Comparison of ENCODE assay signal across 1 cellular context in genomic region chr3:87206070-87206469, GRCh38.
TF ChIP-seq lines count a peak whose summit lies in the region.

No MANE protein-coding gene starts in this region.

TF ChIP-seq in A549, 52 proteins besides CTCF, POLR2A, EP300 and RAD21 (continued from another document):
- no peak for TF ChIP-seq NPAS2 (CRISPR knock-in tag; IDR thresholded peaks at IDR 0.05; ENCODE audit: borderline replicate concordance)
- TF ChIP-seq CEBPB (IDR thresholded peaks at IDR 0.05) = peak; percentile 99 to 100
- peak; percentile 25; the same call in 2 of the 3 replicates for TF ChIP-seq SMC3 (IDR thresholded peaks at IDR 0.05)
- TF ChIP-seq BCL3 (IDR thresholded peaks at IDR 0.05) = peak; percentile 96
- peak; percentile 100 for TF ChIP-seq JUNB (IDR thresholded peaks at IDR 0.05)
- no peak for TF ChIP-seq HEYL (CRISPR knock-in tag; IDR thresholded peaks at IDR 0.05)
- no peak for TF ChIP-seq CBX2 (IDR thresholded peaks at IDR 0.05; ENCODE audit: borderline replicate concordance, low read depth)
